Comparison of ENCODE assay signal across 21 cellular contexts in genomic region chr19:2115324-2115723, GRCh38. TPM values are rescaled to one million over a fixed set of nuclear protein-coding genes. Genes with fewer than 3 reads are reported as not detected.
A peak's percentile ranks its signal among the peaks of the same experiment; 100 is the strongest.
DNase-seq lines count a peak whose midpoint lies in the region; ATAC-seq and TF ChIP-seq lines count a peak whose summit lies in the region.
"Had no signal": no experiment of that assay in that cellular context is flagged by ENCODE, and none has a peak within 500 bp of the region (broad histone marks: within the 10 kb centered on the region; RNA-seq: fewer than 3 reads in every experiment).

No MANE protein-coding gene starts in this region.

- H3K79me2 ChIP-seq in neural progenitor cell (ENCODE audit: low read depth), result no peaks in the 10 kb centered on the region

- no peak overlapping the region for H3K4me2 ChIP-seq in neural progenitor cell
- H3K4me2 ChIP-seq: A549 had no signal

- H3K9ac ChIP-seq in neural progenitor cell, result no peak overlapping the region

- 93 to 96% (median 94%) methylated on average over 20 to 25 of the region's 25 CpGs for WGBS in heart left ventricle, 4 donors

- H3K4me1 ChIP-seq in neural progenitor cell (no peaks in the 10 kb centered on the region), heart left ventricle (peaks cover 0 to 8% (median 0%) of the 10 kb centered on the region in 12 donors)
- H3K4me1 ChIP-seq: A549, Caco-2 had no signal

- no peak for DNase-seq in activated naive CD8-positive, alpha-beta T cell treated with anti-CD3 and anti-CD28 coated beads, Interleukin-2, amount 10 ng/mL, durations not matched to agents 7 days and 5 days
- DNase-seq in activated naive CD8-positive, alpha-beta T cell treated with anti-CD3 and anti-CD28 coated beads, Interleukin-2, amount 50 U/mL, for 24 hours, result no peak
- no peak for DNase-seq in T-helper 17 cell
- no peak for DNase-seq in neural progenitor cell (ENCODE audit: low spot score)
- no peak for DNase-seq in stimulated activated naive B cell treated with anti-CD40 and anti-IgM and Interleukin-4, amounts not matched to agents 10 μg/mL and 1 μg/mL and 100 μg/mL, for 72 hours
- DNase-seq in heart left ventricle, result no peak
- DNase-seq: AML-193; Caco-2; CD4-positive, alpha-beta T cell; DMS153; DMS79; GDM1; GOT3; H7; HFFc6 had no signal

- H3K27me3 Mint-ChIP-seq in activated naive CD8-positive, alpha-beta T cell treated with anti-CD3 and anti-CD28 coated beads, Interleukin-2, amount 10 ng/mL, durations not matched to agents 7 days and 5 days, result no peaks in the 10 kb centered on the region
- no peaks in the 10 kb centered on the region for H3K27me3 Mint-ChIP-seq in activated naive CD8-positive, alpha-beta T cell treated with anti-CD3 and anti-CD28 coated beads, Interleukin-2, amount 50 U/mL, for 24 hours
- no peaks in the 10 kb centered on the region for H3K27me3 Mint-ChIP-seq in T-helper 17 cell
- H3K27me3 Mint-ChIP-seq in neural progenitor cell (ENCODE audit: insufficient read depth, low read depth), result peaks cover 5% of the 10 kb centered on the region
- no peaks in the 10 kb centered on the region for H3K27me3 Mint-ChIP-seq in stimulated activated naive B cell treated with anti-CD40 and anti-IgM and Interleukin-4, amounts not matched to agents 10 μg/mL and 1 μg/mL and 100 μg/mL, for 72 hours
- H3K27me3 Mint-ChIP-seq: CD4-positive, alpha-beta T cell had no signal

- POLR2A ChIA-PET in activated naive CD8-positive, alpha-beta T cell treated with anti-CD3 and anti-CD28 coated beads, Interleukin-2, amount 10 ng/mL, durations not matched to agents 7 days and 5 days (lab: Charles Lee), result no interaction called here

- H3K4me1 Mint-ChIP-seq in activated naive CD8-positive, alpha-beta T cell treated with anti-CD3 and anti-CD28 coated beads, Interleukin-2, amount 10 ng/mL, durations not matched to agents 7 days and 5 days, result peaks cover 4% of the 10 kb centered on the region
- peaks cover 8% of the 10 kb centered on the region for H3K4me1 Mint-ChIP-seq in activated naive CD8-positive, alpha-beta T cell treated with anti-CD3 and anti-CD28 coated beads, Interleukin-2, amount 50 U/mL, for 24 hours
- peaks cover 12% of the 10 kb centered on the region for H3K4me1 Mint-ChIP-seq in T-helper 17 cell
- H3K4me1 Mint-ChIP-seq in neural progenitor cell, result no peaks in the 10 kb centered on the region
- peaks cover 6 to 14% of the 10 kb centered on the region in 2 donors for H3K4me1 Mint-ChIP-seq in stimulated activated naive B cell treated with anti-CD40 and anti-IgM and Interleukin-4, amounts not matched to agents 10 μg/mL and 1 μg/mL and 100 μg/mL, for 72 hours

- no peak for TF ChIP-seq CTCF in neural progenitor cell (IDR thresholded peaks at IDR 0.05)
- TF ChIP-seq CTCF in heart left ventricle (IDR thresholded peaks at IDR 0.05), result no peak

- H3K4me3 Mint-ChIP-seq in activated naive CD8-positive, alpha-beta T cell treated with anti-CD3 and anti-CD28 coated beads, Interleukin-2, amount 10 ng/mL, durations not matched to agents 7 days and 5 days, result no peak overlapping the region
- no peak overlapping the region for H3K4me3 Mint-ChIP-seq in activated naive CD8-positive, alpha-beta T cell treated with anti-CD3 and anti-CD28 coated beads, Interleukin-2, amount 50 U/mL, for 24 hours
- H3K4me3 Mint-ChIP-seq in T-helper 17 cell, result no peak overlapping the region
- H3K4me3 Mint-ChIP-seq in neural progenitor cell, result peak overlapping the region; percentile 24
- no peak overlapping the region for H3K4me3 Mint-ChIP-seq in stimulated activated naive B cell treated with anti-CD40 and anti-IgM and Interleukin-4, amounts not matched to agents 10 μg/mL and 1 μg/mL and 100 μg/mL, for 72 hours
- H3K4me3 Mint-ChIP-seq: CD4-positive, alpha-beta T cell; HFFc6 had no signal

- H3K9me3 ChIP-seq in T-helper 17 cell (ENCODE audit: control insufficient read depth, low read length, poor library complexity, severe bottlenecking) (no peaks in the 10 kb centered on the region), neural progenitor cell (ENCODE audit: low read depth) (no peaks in the 10 kb centered on the region), heart left ventricle (no peaks in the 10 kb centered on the region)
- H3K9me3 ChIP-seq: A549, Caco-2 had no signal

- H3K27ac ChIP-seq in neural progenitor cell, result no peak overlapping the region
- no peak overlapping the region for H3K27ac ChIP-seq in heart left ventricle
- H3K27ac ChIP-seq: 22Rv1, A549, C4-2B had no signal

- H3K4me3 ChIP-seq in neural progenitor cell (no peak overlapping the region), heart left ventricle (no peak overlapping the region)
- H3K4me3 ChIP-seq: A549 had no signal

- H3K27me3 ChIP-seq in neural progenitor cell (no peaks in the 10 kb centered on the region), heart left ventricle (no peaks in the 10 kb centered on the region)

- no peak for ATAC-seq in activated naive CD8-positive, alpha-beta T cell treated with anti-CD3 and anti-CD28 coated beads, Interleukin-2, amount 10 ng/mL, durations not matched to agents 7 days and 5 days (ENCODE audit: low read depth)
- no peak for ATAC-seq in activated naive CD8-positive, alpha-beta T cell treated with anti-CD3 and anti-CD28 coated beads, Interleukin-2, amount 50 U/mL, for 24 hours
- no peak for ATAC-seq in T-helper 17 cell
- ATAC-seq in stimulated activated naive B cell treated with anti-CD40 and anti-IgM and Interleukin-4, amounts not matched to agents 10 μg/mL and 1 μg/mL and 100 μg/mL, for 72 hours (replicated peaks), result no peak
- no peak for ATAC-seq in heart left ventricle
- ATAC-seq in GM19467 (IDR thresholded peaks at IDR 0.05; ENCODE audit: unreplicated experiment), result no peak
- ATAC-seq: A549, HCT116 had no signal

- no peak overlapping the region for H2AFZ ChIP-seq in neural progenitor cell (replicated peaks)

- no peak for TF ChIP-seq POLR2A in heart left ventricle (IDR thresholded peaks at IDR 0.05)

- no peaks in the 10 kb centered on the region for H3K36me3 ChIP-seq in neural progenitor cell
- peaks cover 0 to 100% (median 100%) of the 10 kb centered on the region in 9 donors for H3K36me3 ChIP-seq in heart left ventricle

- no peaks in the 10 kb centered on the region for H3F3A ChIP-seq in neural progenitor cell (ENCODE audit: low read depth)

- no peaks in the 10 kb centered on the region for H3K9me3 Mint-ChIP-seq in activated naive CD8-positive, alpha-beta T cell treated with anti-CD3 and anti-CD28 coated beads, Interleukin-2, amount 10 ng/mL, durations not matched to agents 7 days and 5 days
- no peaks in the 10 kb centered on the region for H3K9me3 Mint-ChIP-seq in activated naive CD8-positive, alpha-beta T cell treated with anti-CD3 and anti-CD28 coated beads, Interleukin-2, amount 50 U/mL, for 24 hours
- H3K9me3 Mint-ChIP-seq in neural progenitor cell, result no peaks in the 10 kb centered on the region
- no peaks in the 10 kb centered on the region for H3K9me3 Mint-ChIP-seq in stimulated activated naive B cell treated with anti-CD40 and anti-IgM and Interleukin-4, amounts not matched to agents 10 μg/mL and 1 μg/mL and 100 μg/mL, for 72 hours
- H3K9me3 Mint-ChIP-seq: CD4-positive, alpha-beta T cell; HFFc6 had no signal

- peaks cover 10% of the 10 kb centered on the region for H4K20me1 ChIP-seq in neural progenitor cell (ENCODE audit: low read depth)

- intact Hi-C loops in heart left ventricle (cut with DNase I), result no loop called here

- H3K27ac Mint-ChIP-seq in activated naive CD8-positive, alpha-beta T cell treated with anti-CD3 and anti-CD28 coated beads, Interleukin-2, amount 10 ng/mL, durations not matched to agents 7 days and 5 days, result peak overlapping the region; percentile 15
- H3K27ac Mint-ChIP-seq in activated naive CD8-positive, alpha-beta T cell treated with anti-CD3 and anti-CD28 coated beads, Interleukin-2, amount 50 U/mL, for 24 hours, result no peak overlapping the region
- H3K27ac Mint-ChIP-seq in T-helper 17 cell (peak overlapping the region; percentile 34), neural progenitor cell (no peak overlapping the region)
- H3K27ac Mint-ChIP-seq in stimulated activated naive B cell treated with anti-CD40 and anti-IgM and Interleukin-4, amounts not matched to agents 10 μg/mL and 1 μg/mL and 100 μg/mL, for 72 hours, result peak overlapping the region; percentile 52
- H3K27ac Mint-ChIP-seq: CD4-positive, alpha-beta T cell; HFFc6 had no signal

- peaks cover 13% of the 10 kb centered on the region for H3K36me3 Mint-ChIP-seq in activated naive CD8-positive, alpha-beta T cell treated with anti-CD3 and anti-CD28 coated beads, Interleukin-2, amount 10 ng/mL, durations not matched to agents 7 days and 5 days
- H3K36me3 Mint-ChIP-seq in activated naive CD8-positive, alpha-beta T cell treated with anti-CD3 and anti-CD28 coated beads, Interleukin-2, amount 50 U/mL, for 24 hours (ENCODE audit: low read depth), result peaks cover 19% of the 10 kb centered on the region
- H3K36me3 Mint-ChIP-seq in T-helper 17 cell (ENCODE audit: low read depth), result peaks cover 8% of the 10 kb centered on the region
- peaks cover 19% of the 10 kb centered on the region for H3K36me3 Mint-ChIP-seq in neural progenitor cell
- H3K36me3 Mint-ChIP-seq in stimulated activated naive B cell treated with anti-CD40 and anti-IgM and Interleukin-4, amounts not matched to agents 10 μg/mL and 1 μg/mL and 100 μg/mL, for 72 hours, result peaks cover 46 to 53% of the 10 kb centered on the region in 2 donors

RNA-seq across cellular contexts. Expression of gene IZUMO4, which starts 18.6 kb away (rescaled TPM):
- total RNA-seq in activated naive CD8-positive, alpha-beta T cell treated with anti-CD3 and anti-CD28 coated beads, Interleukin-2, amount 10 ng/mL, durations not matched to agents 7 days and 5 days, result 10 to 100 TPM; 16.0 to 17.7 TPM
- total RNA-seq in T-helper 17 cell (10 to 100 TPM; 12.3 to 19.8 TPM), neural progenitor cell (ENCODE audit: low replicate concordance) (3.7 TPM in 1 of 2 replicates, not detected in the other), heart left ventricle (1 to 10 TPM in 8 of 9 donors, not detected in 1; 1.7 to 6.2 (median 2.3) TPM)
- 1 to 10 TPM; 4.4 to 5.8 TPM for polyA plus RNA-seq in heart left ventricle
- total RNA-seq: Daoy had no signal

RNA-seq across cellular contexts. Expression of gene MOB3A, which starts 19.2 kb away (rescaled TPM):
- total RNA-seq in activated naive CD8-positive, alpha-beta T cell treated with anti-CD3 and anti-CD28 coated beads, Interleukin-2, amount 10 ng/mL, durations not matched to agents 7 days and 5 days, result 100 to 1,000 TPM; 190 to 200 TPM
- total RNA-seq in T-helper 17 cell, result 100 to 1,000 TPM; 108 to 162 TPM
- total RNA-seq in neural progenitor cell (ENCODE audit: low replicate concordance), result 6.0 and 15.9 TPM in 2 replicates
- total RNA-seq in heart left ventricle, result 10 to 100 TPM; 10.8 to 32.3 (median 16.7) TPM
- 10 to 100 TPM in 1 of 2 donors, 1 to 10 TPM in 1; 7.1 to 18.6 TPM for polyA plus RNA-seq in heart left ventricle

RNA-seq across cellular contexts. Expression of gene AP3D1, which starts 36.0 kb away (rescaled TPM):
- total RNA-seq in activated naive CD8-positive, alpha-beta T cell treated with anti-CD3 and anti-CD28 coated beads, Interleukin-2, amount 10 ng/mL, durations not matched to agents 7 days and 5 days, result 10 to 100 TPM; 92.6 to 96.5 TPM
- 10 to 100 TPM; 82.2 to 86.0 TPM for total RNA-seq in T-helper 17 cell
- total RNA-seq in neural progenitor cell (ENCODE audit: low replicate concordance), result 50.9 and 93.7 TPM in 2 replicates
- 100 to 1,000 TPM in 5 of 9 donors, 10 to 100 TPM in 4; 63.1 to 116 (median 103) TPM for total RNA-seq in heart left ventricle
- 100 to 1,000 TPM in 1 of 2 donors, 10 to 100 TPM in 1; 66.3 to 124 TPM for polyA plus RNA-seq in heart left ventricle

RNA-seq across cellular contexts. Expression of gene DOT1L, which starts 48.4 kb away (rescaled TPM):
- 10 to 100 TPM; 50.1 to 56.2 TPM for total RNA-seq in activated naive CD8-positive, alpha-beta T cell treated with anti-CD3 and anti-CD28 coated beads, Interleukin-2, amount 10 ng/mL, durations not matched to agents 7 days and 5 days
- total RNA-seq in T-helper 17 cell (10 to 100 TPM; 32.3 to 42.1 TPM), neural progenitor cell (ENCODE audit: low replicate concordance) (8.9 and 21.1 TPM in 2 replicates), heart left ventricle (10 to 100 TPM in 6 of 9 donors, 1 to 10 TPM in 3; 5.2 to 24.0 (median 10.8) TPM)
- polyA plus RNA-seq in heart left ventricle, result 10 to 100 TPM in 1 of 2 donors, 1 to 10 TPM in 1; 5.7 to 22.4 TPM

Comparison
In these comparisons a context has a peak if more than half of its experiments do, and no peak if none do; other contexts are left out.
1. H3K27ac Mint-ChIP-seq: peak in activated naive CD8-positive, alpha-beta T cell treated with anti-CD3 and anti-CD28 coated beads, Interleukin-2, amount 10 ng/mL, durations not matched to agents 7 days and 5 days (single experiment), T-helper 17 cell (single experiment) and stimulated activated naive B cell treated with anti-CD40 and anti-IgM and Interleukin-4, amounts not matched to agents 10 μg/mL and 1 μg/mL and 100 μg/mL, for 72 hours (single experiment); none in activated naive CD8-positive, alpha-beta T cell treated with anti-CD3 and anti-CD28 coated beads, Interleukin-2, amount 50 U/mL, for 24 hours (single experiment) and neural progenitor cell (single experiment).